In genomic region chr1:43366179-43366578, GRCh38 we compare ENCODE assay signal across 8 cellular contexts. TPM values are rescaled to one million over a fixed set of nuclear protein-coding genes. Genes with fewer than 3 reads are reported as not detected.
DNase-seq lines count a peak whose midpoint lies in the region; ATAC-seq and TF ChIP-seq lines count a peak whose summit lies in the region.

No MANE protein-coding gene starts in this region.

- H3K4me3 ChIP-seq in ectodermal cell (ENCODE audit: insufficient read depth, low read depth, low read length), result peak overlapping the region; percentile 68

- H3K36me3 ChIP-seq in ectodermal cell (ENCODE audit: control insufficient read depth, insufficient read depth, low read length), result peaks cover 11% of the 10 kb centered on the region

- ATAC-seq in HG03159 (IDR thresholded peaks at IDR 0.05; ENCODE audit: unreplicated experiment), result no peak
- no peak for ATAC-seq in sciatic nerve
- ATAC-seq in HG02678 (IDR thresholded peaks at IDR 0.05; ENCODE audit: unreplicated experiment), result no peak

- no peaks in the 10 kb centered on the region for H3K9me3 Mint-ChIP-seq in nephron progenitor cell

- H3K27ac Mint-ChIP-seq in nephron progenitor cell, result no peak overlapping the region

- H3K4me3 Mint-ChIP-seq in nephron progenitor cell, result peak overlapping the region; percentile 82

- no peak overlapping the region for H3K27ac ChIP-seq in ectodermal cell (ENCODE audit: insufficient read depth, low read depth, low read length, poor library complexity, severe bottlenecking)

- DNase-seq in COR-L47 (lab: John Stamatoyannopoulos, UW) (peak; percentile 10), NCI-H510A (lab: John Stamatoyannopoulos, UW) (peak; percentile 96), nephron progenitor cell (no peak), sciatic nerve (ENCODE audit: low spot score) (no peak), cerebellar nuclear complex (lab: John Stamatoyannopoulos, UW) (no peak)

- H3K4me1 ChIP-seq in ectodermal cell (ENCODE audit: control insufficient read depth, insufficient read depth, low read length), result peaks cover 19% of the 10 kb centered on the region

- H3K36me3 Mint-ChIP-seq in nephron progenitor cell (ENCODE audit: low read depth), result peaks cover 38% of the 10 kb centered on the region

- TF ChIP-seq CTCF in nephron progenitor cell (IDR thresholded peaks at IDR 0.05), result no peak

- intact Hi-C loops in sciatic nerve (cut with DNase I), result loop anchor here (5.0 kb wide), 1 partner anchor 569 kb away; no protein-coding TSS in a partner anchor

- H3K9me3 ChIP-seq in ectodermal cell (ENCODE audit: control insufficient read depth, low read length), result no peaks in the 10 kb centered on the region

- peaks cover 55% of the 10 kb centered on the region for H3K4me1 Mint-ChIP-seq in nephron progenitor cell

- WGBS in ectodermal cell, 2 experiments, result 43 to 48% methylated on average over 11 of the region's 11 CpGs

- peaks cover 8% of the 10 kb centered on the region for H3K27me3 Mint-ChIP-seq in nephron progenitor cell (ENCODE audit: low read depth, poor library complexity)

- no peaks in the 10 kb centered on the region for H3K27me3 ChIP-seq in ectodermal cell (ENCODE audit: control insufficient read depth, insufficient read depth, low read length, poor library complexity, severe bottlenecking)

RNA-seq across cellular contexts. Expression of gene ELOVL1, which starts 1.6 kb away (rescaled TPM):
- polyA plus RNA-seq in ectodermal cell (2013, experiment 1 of 4), result 25.2 TPM
- polyA plus RNA-seq in ectodermal cell (2013, experiment 2 of 4), result 23.1 TPM
- polyA plus RNA-seq in ectodermal cell (2013, experiment 3 of 4), result 19.4 TPM
- 22.8 TPM for polyA plus RNA-seq in ectodermal cell (2013, experiment 4 of 4)
- total RNA-seq in sciatic nerve, result 72.4 TPM

RNA-seq across cellular contexts. Expression of gene CDC20, which starts 7.4 kb away (rescaled TPM):
- polyA plus RNA-seq in ectodermal cell (2013, experiment 1 of 4), result 137 TPM
- polyA plus RNA-seq in ectodermal cell (2013, experiment 2 of 4), result 119 TPM
- polyA plus RNA-seq in ectodermal cell (2013, experiment 3 of 4), result 133 TPM
- polyA plus RNA-seq in ectodermal cell (2013, experiment 4 of 4), result 143 TPM
- total RNA-seq in sciatic nerve, result 1.9 TPM

RNA-seq across cellular contexts. Expression of gene MED8, which starts 23.4 kb away (rescaled TPM):
- polyA plus RNA-seq in ectodermal cell (2013, experiment 1 of 4), result 24.8 TPM
- 22.7 TPM for polyA plus RNA-seq in ectodermal cell (2013, experiment 2 of 4)
- polyA plus RNA-seq in ectodermal cell (2013, experiment 3 of 4), result 18.6 TPM
- polyA plus RNA-seq in ectodermal cell (2013, experiment 4 of 4), result 18.9 TPM
- 30.8 TPM for total RNA-seq in sciatic nerve

RNA-seq across cellular contexts. Expression of gene SZT2, which starts 23.5 kb away (rescaled TPM):
- polyA plus RNA-seq in ectodermal cell (2013, experiment 1 of 4), result 11.3 TPM
- 17.0 TPM for polyA plus RNA-seq in ectodermal cell (2013, experiment 2 of 4)
- polyA plus RNA-seq in ectodermal cell (2013, experiment 3 of 4), result 12.8 TPM
- polyA plus RNA-seq in ectodermal cell (2013, experiment 4 of 4), result 13.7 TPM
- total RNA-seq in sciatic nerve, result 86.6 TPM

RNA-seq across cellular contexts. Expression of gene MPL, which starts 28.6 kb away (rescaled TPM):
- polyA plus RNA-seq in ectodermal cell (2013, experiment 1 of 4), result not detected
- 0.43 TPM for polyA plus RNA-seq in ectodermal cell (2013, experiment 2 of 4)
- polyA plus RNA-seq in ectodermal cell (2013, experiment 3 of 4), result 0.27 TPM
- 0.57 TPM for polyA plus RNA-seq in ectodermal cell (2013, experiment 4 of 4)
- total RNA-seq in sciatic nerve, result 0.40 TPM

Comparison
In these comparisons a context has a peak if more than half of its experiments do, and no peak if none do; other contexts are left out.
1. DNase-seq: peak in COR-L47 (single experiment) and NCI-H510A (single experiment); none in nephron progenitor cell (single experiment), sciatic nerve (single experiment) and cerebellar nuclear complex (0 of 2).